8 cellular contexts compared by ENCODE assay signal in genomic region chr16:678858-679807, GRCh38. TPM values are rescaled to one million over a fixed set of nuclear protein-coding genes. Genes with fewer than 3 reads are reported as not detected.
A peak's percentile ranks its signal among the peaks of the same experiment; 100 is the strongest.
DNase-seq lines count a peak whose midpoint lies in the region; ATAC-seq and TF ChIP-seq lines count a peak whose summit lies in the region.

No MANE protein-coding gene starts in this region.

- H3K4me3 ChIP-seq in fibroblast of mammary gland (ENCODE audit: control insufficient read depth, low read depth, low read length) = peak overlapping the region; percentile 45
- H3K4me3 ChIP-seq in tibial nerve = peak overlapping the region; percentile 45 to 91 (median 85)

- ATAC-seq in natural killer cell = peak in 2 of 3 donors; percentile 6 to 9
- no peak for ATAC-seq in GM18520 (IDR thresholded peaks at IDR 0.05; ENCODE audit: unreplicated experiment)

- 21 to 56% methylated on average over 17 to 49 of the region's 51 CpGs for WGBS in tibial nerve, 2 donors

- H3K4me3 Mint-ChIP-seq in natural killer cell = peak overlapping the region; percentile 85

- no peaks in the 10 kb centered on the region for H3K9me3 ChIP-seq in tibial nerve

- peak overlapping the region; percentile 81 to 97 (median 90) for H3K27ac ChIP-seq in tibial nerve

- H3K27me3 ChIP-seq in tibial nerve = no peaks in the 10 kb centered on the region

- intact Hi-C loops in natural killer cell (cut with micrococcal nuclease) = no loop called here

- peak; percentile 40 for DNase-seq in AG20443 (ENCODE audit: low spot score)
- peak; percentile 68 for DNase-seq in GM20000 (ENCODE audit: low spot score)
- DNase-seq in NCI-H446 (lab: John Stamatoyannopoulos, UW) = peak; percentile 44 to 87
- peak; percentile 55 for DNase-seq in activated CD8-positive, alpha-beta memory T cell treated with anti-CD3 and anti-CD28 coated beads, Interleukin-2, amount 50 U/mL, for 4 hours
- peak; percentile 38 for DNase-seq in fibroblast of mammary gland (ENCODE audit: low read depth)
- no peak for DNase-seq in natural killer cell
- DNase-seq in tibial nerve (ENCODE audit: low spot score in 2 of 2) = peak in 1 of 2 donors; percentile 39

- TF ChIP-seq POLR2A in tibial nerve (IDR thresholded peaks at IDR 0.05) = peak; percentile 28 to 31

- H3K4me1 Mint-ChIP-seq in natural killer cell = peaks cover 0 to 31% of the 10 kb centered on the region in 2 donors

- peak in 1 of 2 donors; percentile 12 for TF ChIP-seq EP300 in tibial nerve (IDR thresholded peaks at IDR 0.05)

- H3K36me3 Mint-ChIP-seq in natural killer cell = no peaks in the 10 kb centered on the region

- H3K4me1 ChIP-seq in tibial nerve = peaks cover 0 to 63% (median 44%) of the 10 kb centered on the region in 4 donors

- H3K27ac Mint-ChIP-seq in natural killer cell = peak overlapping the region; percentile 61 to 75

- peaks cover 0 to 29% (median 15%) of the 10 kb centered on the region in 3 donors for H3K36me3 ChIP-seq in tibial nerve

- H3K9me3 Mint-ChIP-seq in natural killer cell = no peaks in the 10 kb centered on the region

- H3K27me3 Mint-ChIP-seq in natural killer cell (ENCODE audit: low read depth in 2 of 2) = no peaks in the 10 kb centered on the region

- TF ChIP-seq CTCF in GM20000 (IDR thresholded peaks at IDR 0.05; ENCODE audit: extremely low read depth, missing control alignments) (no peak), fibroblast of mammary gland (conservative IDR thresholded peaks at IDR 0.05; ENCODE audit: control insufficient read depth, insufficient read depth, low read depth, low read length) (no peak), natural killer cell (IDR thresholded peaks at IDR 0.05) (no peak), tibial nerve (IDR thresholded peaks at IDR 0.05) (no peak)

RNA-seq across cellular contexts. Expression of gene STUB1, which starts 1.1 kb away (rescaled TPM):
- total RNA-seq in natural killer cell (10 to 100 TPM; 89.5 to 95.4 (median 93.5) TPM), tibial nerve (100 to 1,000 TPM; 152 to 213 (median 186) TPM)

RNA-seq across cellular contexts. Expression of gene RHBDL1, which starts 3.7 kb away (rescaled TPM):
- 1 to 10 TPM; 2.9 to 4.2 (median 4.2) TPM for total RNA-seq in natural killer cell
- 1 to 10 TPM in 3 of 4 donors, under 1 TPM in 1; 0.90 to 3.5 (median 1.9) TPM for total RNA-seq in tibial nerve

RNA-seq across cellular contexts. Expression of gene JMJD8, which starts 5.0 kb away (rescaled TPM):
- 10 to 100 TPM; 29.5 to 32.6 (median 31.5) TPM for total RNA-seq in natural killer cell
- total RNA-seq in tibial nerve = 100 to 1,000 TPM in 2 of 4 donors, 10 to 100 TPM in 2; 83.1 to 119 (median 101) TPM

RNA-seq across cellular contexts. Expression of gene WDR24, which starts 11.1 kb away (rescaled TPM):
- total RNA-seq in natural killer cell = 10 to 100 TPM in 2 of 3 donors, 1 to 10 TPM in 1; 8.8 to 14.1 (median 10.2) TPM
- 10 to 100 TPM; 13.1 to 18.2 (median 15.8) TPM for total RNA-seq in tibial nerve

RNA-seq across cellular contexts. Expression of gene RHOT2, which starts 11.2 kb away (rescaled TPM):
- total RNA-seq in natural killer cell (100 to 1,000 TPM; 205 to 216 (median 211) TPM), tibial nerve (100 to 1,000 TPM in 3 of 4 donors, 10 to 100 TPM in 1; 68.6 to 188 (median 106) TPM)
